ENCODE assay signal across 17 cellular contexts in the genomic region with DNA sequence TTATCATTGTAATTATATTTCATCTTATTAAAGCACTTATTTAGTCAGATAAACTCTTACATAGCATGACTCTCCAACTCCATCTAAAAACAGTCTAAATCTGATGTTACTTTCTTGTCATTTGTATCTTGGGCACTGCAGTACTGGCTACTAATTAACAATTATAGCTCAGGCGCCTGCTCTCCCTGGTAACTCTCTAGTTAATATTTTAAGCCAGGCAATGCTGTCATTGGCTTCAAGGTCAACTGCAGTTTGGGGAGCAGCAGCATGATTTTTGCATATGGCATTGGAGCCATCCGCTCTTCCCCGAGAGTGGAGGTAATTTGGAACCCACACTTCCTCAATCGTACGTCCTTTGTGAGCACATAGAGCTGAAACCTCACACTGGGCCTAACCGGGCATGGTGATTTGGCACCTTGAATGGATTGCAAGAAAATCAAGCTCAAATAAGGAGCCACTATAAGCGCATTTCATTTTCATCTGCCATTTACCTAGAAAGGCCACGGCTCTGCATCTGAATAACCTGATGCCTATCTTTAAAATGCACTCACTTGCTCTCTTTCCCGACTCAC.
DNase-seq lines count a peak whose midpoint lies in the region; ATAC-seq and TF ChIP-seq lines count a peak whose summit lies in the region.
"Had no signal": no experiment of that assay in that cellular context is flagged by ENCODE, and none has a peak within 500 bp of the region (broad histone marks: within the 10 kb centered on the region; RNA-seq: fewer than 3 reads in every experiment).

No MANE protein-coding gene starts in this region.

- H3K36me3 ChIP-seq in body of pancreas (replicated peaks in 1 of 2; ENCODE audit: insufficient read depth in 1 of 2, low read depth in 2 of 2), result no peaks in the 10 kb centered on the region

- DNase-seq in G401 (ENCODE audit: low spot score) (peak; percentile 70), body of pancreas (peak in 1 of 4 donors; percentile 16), kidney glomerular epithelial cell (lab: John Stamatoyannopoulos, UW) (peak; percentile 48), dedifferentiated amniotic fluid mesenchymal stem cell (ENCODE audit: extremely low spot score) (no peak), SHP77 treated with DMSO at 0.1 percent for 48 hours (lab: John Stamatoyannopoulos, UW) (no peak)
- no peak for DNase-seq in stimulated activated CD4-positive, alpha-beta T cell treated with anti-CD3 and anti-CD28 coated beads, Interleukin-4, amount 100 ng/mL, for 4 hours
- DNase-seq: CD8-positive, alpha-beta T cell; COR-L47; DMS153; EL; GDM1; H7 had no signal

- H3K9me3 ChIP-seq in body of pancreas, result no peaks in the 10 kb centered on the region

- H3K9me3 Mint-ChIP-seq in nephron, result no peaks in the 10 kb centered on the region
- H3K9me3 Mint-ChIP-seq: CD8-positive, alpha-beta T cell; GM23338 had no signal

- peak; percentile 30 for ATAC-seq in body of pancreas
- no peak for ATAC-seq in GM21529 (IDR thresholded peaks at IDR 0.05; ENCODE audit: unreplicated experiment)
- ATAC-seq: CD8-positive, alpha-beta T cell; GM23338 had no signal

- no peak for TF ChIP-seq POLR2A in body of pancreas (IDR thresholded peaks at IDR 0.05)

- no peaks in the 10 kb centered on the region for H3K36me3 Mint-ChIP-seq in nephron (ENCODE audit: low read depth)
- H3K36me3 Mint-ChIP-seq: CD14-positive monocyte; CD8-positive, alpha-beta T cell had no signal

- H3K27ac Mint-ChIP-seq in nephron, result peak overlapping the region; percentile 47 to 90 (median 82)
- H3K27ac Mint-ChIP-seq: CD14-positive monocyte; CD8-positive, alpha-beta T cell; GM23338 had no signal

- in situ Hi-C loops in G401 (cut with HindIII; ENCODE audit: low sequenced_read_pairs), result no loop called here

- WGBS in body of pancreas, 2 donors, result 57% methylated on average over 9 of the region's 9 CpGs

- H3K4me3 ChIP-seq in body of pancreas, result no peak overlapping the region
- H3K4me3 ChIP-seq: GM23338 had no signal

- intact Hi-C loops in body of pancreas (cut with DNase I), result no loop called here

- H3K4me1 ChIP-seq in body of pancreas, result peaks cover 25% of the 10 kb centered on the region

- H3K4me3 Mint-ChIP-seq in nephron, result peak overlapping the region in 1 of 3 experiments; percentile 2
- H3K4me3 Mint-ChIP-seq: CD14-positive monocyte; CD8-positive, alpha-beta T cell; GM23338 had no signal

- H3K4me1 Mint-ChIP-seq in nephron, result peaks cover 27% of the 10 kb centered on the region

- no peaks in the 10 kb centered on the region for H3K27me3 ChIP-seq in body of pancreas

- TF ChIP-seq CTCF in body of pancreas (IDR thresholded peaks at IDR 0.05), result no peak
- TF ChIP-seq CTCF in nephron (IDR thresholded peaks at IDR 0.05; ENCODE audit: unreplicated experiment in 3 of 3), result no peak

- peaks cover 4% of the 10 kb centered on the region for H3K27me3 Mint-ChIP-seq in nephron (ENCODE audit: low read depth)

- H3K27ac ChIP-seq in body of pancreas, result peak overlapping the region in 3 of 4 donors; percentile 22 to 65 (median 46)
- H3K27ac ChIP-seq: 22Rv1 had no signal

Comparison
In these comparisons a context has a peak if more than half of its experiments do, and no peak if none do; other contexts are left out.
1. DNase-seq: peak in G401 (single experiment) and kidney glomerular epithelial cell (single experiment); none in dedifferentiated amniotic fluid mesenchymal stem cell (single experiment), stimulated activated CD4-positive, alpha-beta T cell treated with anti-CD3 and anti-CD28 coated beads, Interleukin-4, amount 100 ng/mL, for 4 hours (0 of 2) and SHP77 treated with DMSO at 0.1 percent for 48 hours (single experiment).